ENCODE assay signal across 14 cellular contexts in the genomic region with DNA sequence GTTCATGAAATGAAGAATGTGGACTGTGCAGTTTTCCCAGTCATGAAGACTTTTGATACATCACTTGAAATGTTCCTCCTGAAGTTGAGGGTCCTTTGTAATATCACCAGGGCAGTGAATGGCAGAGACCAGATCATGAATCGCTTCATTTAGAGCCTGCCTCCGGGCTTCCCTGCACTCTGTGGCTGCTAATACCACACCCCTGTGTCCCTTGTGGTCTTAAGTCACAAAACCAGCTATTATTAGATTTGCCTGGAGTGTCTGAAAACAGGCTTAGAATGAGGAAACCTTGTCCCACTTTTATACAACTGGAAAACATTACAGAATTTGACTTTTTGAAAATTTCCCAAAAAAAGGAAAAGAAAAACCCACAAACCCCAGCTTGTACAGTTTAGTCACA.
DNase-seq lines count a peak whose midpoint lies in the region; ATAC-seq and TF ChIP-seq lines count a peak whose summit lies in the region.
"Had no signal": no experiment of that assay in that cellular context is flagged by ENCODE, and none has a peak within 500 bp of the region (broad histone marks: within the 10 kb centered on the region; RNA-seq: fewer than 3 reads in every experiment).

No MANE protein-coding gene starts in this region.

- no peak for TF ChIP-seq EP300 in gastroesophageal sphincter (IDR thresholded peaks at IDR 0.05)
- no peak for TF ChIP-seq EP300 in sigmoid colon (IDR thresholded peaks at IDR 0.05)

- TF ChIP-seq POLR2A in gastroesophageal sphincter (IDR thresholded peaks at IDR 0.05) (no peak), sigmoid colon (IDR thresholded peaks at IDR 0.05) (no peak), adrenal gland (IDR thresholded peaks at IDR 0.05) (no peak)

- no peak for ATAC-seq in RWPE2 (ENCODE audit: low read depth)
- peak; percentile 76 for ATAC-seq in gastroesophageal sphincter
- ATAC-seq: left colon had no signal

- H3K9ac ChIP-seq in BLaER1 = no peak overlapping the region; the same call in 1 of the 2 replicates

- no peaks in the 10 kb centered on the region for H3K9me3 ChIP-seq in BLaER1
- no peaks in the 10 kb centered on the region for H3K9me3 ChIP-seq in RWPE2 (ENCODE audit: severe bottlenecking)
- H3K9me3 ChIP-seq in gastroesophageal sphincter = no peaks in the 10 kb centered on the region
- H3K9me3 ChIP-seq in sigmoid colon = no peaks in the 10 kb centered on the region
- H3K9me3 ChIP-seq in adrenal gland (replicated peaks in 1 of 3) = no peaks in the 10 kb centered on the region

- WGBS in gastroesophageal sphincter (ENCODE audit: low coverage in 1 of 2), 2 donors = 12 to 73% methylated on average over 2 of the region's 2 CpGs
- WGBS in sigmoid colon, 2 donors = 65 to 86% methylated on average over 2 of the region's 2 CpGs
- 55 to 68% (median 67%) methylated on average over 2 of the region's 2 CpGs for WGBS in adrenal gland, 4 donors

- H3K4me2 ChIP-seq in BLaER1 = peak overlapping the region; percentile 70

- H3K4me1 ChIP-seq in BLaER1 (peaks cover 90% of the 10 kb centered on the region), RWPE2 (ENCODE audit: insufficient read depth, poor library complexity, severe bottlenecking) (peaks cover 57% of the 10 kb centered on the region), gastroesophageal sphincter (peaks cover 0 to 44% (median 17%) of the 10 kb centered on the region in 3 donors), sigmoid colon (peaks cover 0 to 15% (median 4%) of the 10 kb centered on the region in 4 donors), adrenal gland (replicated peaks in 1 of 2) (peaks cover 0 to 13% of the 10 kb centered on the region in 2 donors)

- peak overlapping the region; percentile 59 for H3K27ac ChIP-seq in BLaER1
- H3K27ac ChIP-seq in RWPE2 (ENCODE audit: poor library complexity, severe bottlenecking) = peak overlapping the region; percentile 52
- peak overlapping the region in 3 of 4 donors; percentile 60 to 64 (median 63) for H3K27ac ChIP-seq in gastroesophageal sphincter
- H3K27ac ChIP-seq in sigmoid colon = peak overlapping the region; percentile 26 to 55 (median 36)
- H3K27ac ChIP-seq in adrenal gland = peak overlapping the region in 1 of 5 donors; percentile 6
- H3K27ac ChIP-seq: SK-N-MC had no signal

- H3K36me3 ChIP-seq in BLaER1 (peaks cover 91% of the 10 kb centered on the region), RWPE2 (ENCODE audit: low read depth) (no peaks in the 10 kb centered on the region; the same call in 1 of the 2 replicates), gastroesophageal sphincter (peaks cover 0 to 27% of the 10 kb centered on the region in 2 donors), sigmoid colon (peaks cover 0 to 6% (median 0%) of the 10 kb centered on the region in 4 donors), adrenal gland (replicated peaks in 1 of 2) (no peaks in the 10 kb centered on the region)

- DNase-seq in RWPE2 (ENCODE audit: low spot score) (no peak), sigmoid colon (no peak), UCSD-AML1 (lab: John Stamatoyannopoulos, UW; ENCODE audit: unreplicated experiment) (no peak), NAMALWA (ENCODE audit: low spot score) (no peak), NCI-H1417 (lab: John Stamatoyannopoulos, UW) (no peak), adrenal gland (no peak)
- DNase-seq: activated T-cell treated with anti-CD3 and anti-CD28 coated beads for 4 hours; amygdala; effector CD4-positive, alpha-beta T cell; left colon; NCI-H1436 had no signal

- H3K4me3 ChIP-seq in BLaER1 (no peak overlapping the region), RWPE2 (ENCODE audit: severe bottlenecking) (no peak overlapping the region), gastroesophageal sphincter (no peak overlapping the region), sigmoid colon (no peak overlapping the region), adrenal gland (no peak overlapping the region)
- H3K4me3 ChIP-seq: SK-N-MC had no signal

- intact Hi-C loops in sigmoid colon (cut with DNase I) (no loop called here), adrenal gland (cut with DNase I) (loop anchor here (10.0 kb wide), 2 partner anchors 147 to 157 kb away; a partner anchor contains a TSS)

- TF ChIP-seq CTCF in RWPE2 (IDR thresholded peaks at IDR 0.05; ENCODE audit: poor library complexity, severe bottlenecking) = no peak
- TF ChIP-seq CTCF in gastroesophageal sphincter (IDR thresholded peaks at IDR 0.05) = no peak
- TF ChIP-seq CTCF in sigmoid colon (IDR thresholded peaks at IDR 0.05) = no peak
- TF ChIP-seq CTCF in adrenal gland (IDR thresholded peaks at IDR 0.05) = no peak

- no peaks in the 10 kb centered on the region for H4K20me1 ChIP-seq in BLaER1

- H3K27me3 ChIP-seq in BLaER1 (no peaks in the 10 kb centered on the region), RWPE2 (ENCODE audit: insufficient read depth, poor library complexity, severe bottlenecking) (no peaks in the 10 kb centered on the region), gastroesophageal sphincter (no peaks in the 10 kb centered on the region), sigmoid colon (no peaks in the 10 kb centered on the region), adrenal gland (no peaks in the 10 kb centered on the region)
